ENCODE assay signal across 17 cellular contexts in the genomic region with DNA sequence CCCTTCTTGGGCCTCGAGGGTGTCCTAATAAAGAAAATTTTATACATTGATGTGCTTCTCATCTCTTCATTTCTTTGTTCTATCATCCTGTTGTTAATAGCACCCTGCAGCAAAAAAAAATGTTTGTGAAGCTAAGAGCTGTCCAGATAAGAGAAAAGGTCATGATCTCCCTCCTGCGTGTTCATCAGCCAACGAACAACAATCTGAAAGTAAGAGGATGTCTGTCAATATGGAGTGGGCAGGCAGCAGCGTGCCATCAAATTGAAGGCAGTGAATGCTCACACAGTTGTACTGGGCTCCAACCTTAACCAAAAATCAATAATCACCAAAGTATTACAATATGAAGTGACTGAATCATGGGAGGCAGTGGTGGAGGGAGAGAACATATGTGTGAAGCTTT.
DNase-seq lines count a peak whose midpoint lies in the region; ATAC-seq, FAIRE-seq and TF ChIP-seq lines count a peak whose summit lies in the region.
"Had no signal": no experiment of that assay in that cellular context is flagged by ENCODE, and none has a peak within 500 bp of the region (broad histone marks: within the 10 kb centered on the region; RNA-seq: fewer than 3 reads in every experiment).

No MANE protein-coding gene starts in this region.

- intact Hi-C loops in PC-3 (cut with micrococcal nuclease): no loop called here
- intact Hi-C loops in activated CD4-positive, alpha-beta T cell treated with anti-CD3 and anti-CD28 coated beads, Interleukin-2, amount 10 ng/mL, durations not matched to agents 24 days and 14 days (cut with micrococcal nuclease): no loop called here

- H3K27ac Mint-ChIP-seq in GM23338 (no peak overlapping the region), nephron progenitor cell (no peak overlapping the region)
- H3K27ac Mint-ChIP-seq in activated CD4-positive, alpha-beta T cell treated with anti-CD3 and anti-CD28 coated beads, Interleukin-2, amount 10 ng/mL, durations not matched to agents 24 days and 14 days: no peak overlapping the region
- H3K27ac Mint-ChIP-seq: CD4-positive, alpha-beta memory T cell had no signal

- H3K9me3 ChIP-seq in A549 (no peaks in the 10 kb centered on the region), PC-3 (ENCODE audit: low read length) (no peaks in the 10 kb centered on the region), Peyer's patch (no peaks in the 10 kb centered on the region)
- H3K9me3 ChIP-seq: BE2C had no signal

- no peaks in the 10 kb centered on the region for H3K9me3 Mint-ChIP-seq in GM23338
- no peaks in the 10 kb centered on the region for H3K9me3 Mint-ChIP-seq in activated CD4-positive, alpha-beta T cell treated with anti-CD3 and anti-CD28 coated beads, Interleukin-2, amount 10 ng/mL, durations not matched to agents 24 days and 14 days
- peaks cover 4% of the 10 kb centered on the region for H3K9me3 Mint-ChIP-seq in nephron progenitor cell

- TF ChIP-seq RAD21 in A549 (conservative IDR thresholded peaks at IDR 0.05 in 1 of 2, IDR thresholded peaks at IDR 0.05 in 1 of 2): no peak

- no peak overlapping the region for H3K9ac ChIP-seq in PC-3 (ENCODE audit: low read length)
- H3K9ac ChIP-seq: GM23248 had no signal

- 0 out of 3 replicates have a peak, but pooled peaks cover 2% of the 10 kb centered on the region for H3K4me1 ChIP-seq in A549
- no peaks in the 10 kb centered on the region for H3K4me1 ChIP-seq in GM23338 (ENCODE audit: insufficient read depth)
- no peaks in the 10 kb centered on the region; the same call in 1 of the 2 replicates for H3K4me1 ChIP-seq in PC-3 (ENCODE audit: insufficient read depth, low read length)
- H3K4me1 ChIP-seq in Peyer's patch: no peaks in the 10 kb centered on the region
- H3K4me1 ChIP-seq: BE2C had no signal

- H3K79me2 ChIP-seq in GM23338 (replicated peaks; ENCODE audit: insufficient read depth) (no peaks in the 10 kb centered on the region), PC-3 (ENCODE audit: low read length) (no peaks in the 10 kb centered on the region)

- peak; percentile 63 for FAIRE-seq in A549 (lab: Jason Lieb, UNC)
- FAIRE-seq: A204.1, HTR-8/SVneo had no signal

- H4K20me1 ChIP-seq in GM23338 (replicated peaks; ENCODE audit: insufficient read depth): no peaks in the 10 kb centered on the region
- H4K20me1 ChIP-seq in PC-3 (ENCODE audit: low read length): no peaks in the 10 kb centered on the region

- no peak for TF ChIP-seq CTCF in A549 (IDR thresholded peaks at IDR 0.05)
- no peak for TF ChIP-seq CTCF in GM23338 (conservative IDR thresholded peaks at IDR 0.05; ENCODE audit: low read depth in 2 of 2)
- TF ChIP-seq CTCF in PC-3 (conservative IDR thresholded peaks at IDR 0.05; ENCODE audit: low read depth, low read length): no peak
- TF ChIP-seq CTCF in nephron progenitor cell (IDR thresholded peaks at IDR 0.05): no peak
- TF ChIP-seq CTCF in Peyer's patch (IDR thresholded peaks at IDR 0.05): no peak

- WGBS in A549 (ENCODE audit: missing lambda C conversion rate): 34% methylated on average over 4 of the region's 4 CpGs

- TF ChIP-seq POLR2A in A549 (IDR thresholded peaks at IDR 0.05; ENCODE audit: low read length) (no peak), Peyer's patch (IDR thresholded peaks at IDR 0.05) (no peak)

- no peak for TF ChIP-seq EP300 in A549 (IDR thresholded peaks at IDR 0.05)

- ATAC-seq in A549: no peak
- no peak for ATAC-seq in GM23338
- ATAC-seq in PC-3: no peak
- ATAC-seq in left lobe of liver: peak; percentile 64

- H3K4me1 Mint-ChIP-seq in GM23338 (peaks cover 14% of the 10 kb centered on the region), nephron progenitor cell (peaks cover 6% of the 10 kb centered on the region)
- no peaks in the 10 kb centered on the region for H3K4me1 Mint-ChIP-seq in activated CD4-positive, alpha-beta T cell treated with anti-CD3 and anti-CD28 coated beads, Interleukin-2, amount 10 ng/mL, durations not matched to agents 24 days and 14 days
- H3K4me1 Mint-ChIP-seq: CD4-positive, alpha-beta memory T cell had no signal

- H3F3A ChIP-seq in GM23338 (replicated peaks; ENCODE audit: low read depth) (no peaks in the 10 kb centered on the region), PC-3 (ENCODE audit: low read length, unreplicated experiment) (no peaks in the 10 kb centered on the region)

- 0 out of 2 replicates have a peak overlapping the region, but pooled peaks have one; percentile 28 for H2AFZ ChIP-seq in GM23338
- no peak overlapping the region for H2AFZ ChIP-seq in PC-3 (ENCODE audit: low read length)
- H2AFZ ChIP-seq: GM23248 had no signal

- H3K36me3 ChIP-seq in GM23338 (ENCODE audit: insufficient read depth) (no peaks in the 10 kb centered on the region), PC-3 (ENCODE audit: low read depth, low read length) (no peaks in the 10 kb centered on the region), Peyer's patch (no peaks in the 10 kb centered on the region)
- H3K36me3 ChIP-seq: BE2C had no signal

- H3K4me2 ChIP-seq in A549: no peak overlapping the region
- no peak overlapping the region for H3K4me2 ChIP-seq in GM23338
- H3K4me2 ChIP-seq in PC-3 (ENCODE audit: low read length): no peak overlapping the region

- H3K27me3 Mint-ChIP-seq in GM23338 (ENCODE audit: insufficient read depth, low read depth, poor library complexity) (peaks cover 2% of the 10 kb centered on the region), nephron progenitor cell (ENCODE audit: low read depth, poor library complexity) (no peaks in the 10 kb centered on the region)
- no peaks in the 10 kb centered on the region for H3K27me3 Mint-ChIP-seq in activated CD4-positive, alpha-beta T cell treated with anti-CD3 and anti-CD28 coated beads, Interleukin-2, amount 10 ng/mL, durations not matched to agents 24 days and 14 days

- no peak overlapping the region for H3K27ac ChIP-seq in A549
- H3K27ac ChIP-seq in GM23338 (ENCODE audit: low read depth): no peak overlapping the region
- 0 out of 2 replicates have a peak overlapping the region, but pooled peaks have one; percentile 17 for H3K27ac ChIP-seq in PC-3 (ENCODE audit: low read length)
- H3K27ac ChIP-seq in Peyer's patch: no peak overlapping the region
- H3K27ac ChIP-seq: C4-2B, GM23248 had no signal

- CTCF ChIA-PET in A549 (lab: Yijun Ruan, JAX): interaction anchor here (4.0 kb wide), 1 partner anchor 11 kb away, joined by 26 read pairs; no protein-coding TSS in a partner anchor
- CTCF ChIA-PET in PC-3 (lab: Charles Lee): no interaction called here

- H3K4me3 Mint-ChIP-seq in GM23338: no peak overlapping the region
- H3K4me3 Mint-ChIP-seq in activated CD4-positive, alpha-beta T cell treated with anti-CD3 and anti-CD28 coated beads, Interleukin-2, amount 10 ng/mL, durations not matched to agents 24 days and 14 days: no peak overlapping the region
- H3K4me3 Mint-ChIP-seq in nephron progenitor cell: no peak overlapping the region
- H3K4me3 Mint-ChIP-seq: CD4-positive, alpha-beta memory T cell had no signal

- no peaks in the 10 kb centered on the region for H3K27me3 ChIP-seq in GM23338 (ENCODE audit: insufficient read depth)
- no peaks in the 10 kb centered on the region; the same call in 1 of the 2 replicates for H3K27me3 ChIP-seq in PC-3 (ENCODE audit: low read length)
- H3K27me3 ChIP-seq in Peyer's patch: no peaks in the 10 kb centered on the region
- H3K27me3 ChIP-seq: BE2C had no signal

- no peak for DNase-seq in A549 (ENCODE audit: low read depth in 1 of 2, low spot score in 1 of 2)
- no peak for DNase-seq in GM23338 (ENCODE audit: low spot score)
- no peak for DNase-seq in PC-3
- DNase-seq in left lobe of liver (ENCODE audit: low spot score): no peak
- DNase-seq in activated CD4-positive, alpha-beta T cell treated with anti-CD3 and anti-CD28 coated beads, Interleukin-2, amount 10 ng/mL, durations not matched to agents 24 days and 14 days: no peak
- no peak for DNase-seq in nephron progenitor cell
- DNase-seq in Peyer's patch: no peak
- DNase-seq in stimulated activated CD4-positive, alpha-beta T cell treated with anti-CD3 and anti-CD28 coated beads, Interleukin-1b, Interleukin-23, amount 100 ng/mL, for 48 hours: no peak
- DNase-seq: BE2C; CD4-positive, alpha-beta memory T cell; COR-L47; GF-D8; GM23248; H7 had no signal

- H3K4me3 ChIP-seq in A549 (no peak overlapping the region), GM23338 (no peak overlapping the region), PC-3 (ENCODE audit: low read length) (no peak overlapping the region), Peyer's patch (no peak overlapping the region)
- H3K4me3 ChIP-seq: GM23248 had no signal

- H3K9me2 ChIP-seq in GM23338 (ENCODE audit: insufficient read depth): no peaks in the 10 kb centered on the region
- H3K9me2 ChIP-seq in PC-3 (replicated peaks; ENCODE audit: low read length): no peaks in the 10 kb centered on the region

- H3K36me3 Mint-ChIP-seq in GM23338 (ENCODE audit: low read depth) (no peaks in the 10 kb centered on the region), nephron progenitor cell (ENCODE audit: low read depth) (no peaks in the 10 kb centered on the region)
- H3K36me3 Mint-ChIP-seq in activated CD4-positive, alpha-beta T cell treated with anti-CD3 and anti-CD28 coated beads, Interleukin-2, amount 10 ng/mL, durations not matched to agents 24 days and 14 days (ENCODE audit: low read depth): no peaks in the 10 kb centered on the region
- H3K36me3 Mint-ChIP-seq: CD4-positive, alpha-beta memory T cell had no signal

- POLR2A ChIA-PET in A549 (lab: Yijun Ruan, JAX) (no interaction called here), PC-3 (lab: Charles Lee; ENCODE audit: unreplicated experiment) (no interaction called here)

- BruUV-seq in PC-3 (replicated peaks; lab: Mats Ljungman, UMichigan): no TSS peak

TF ChIP-seq in A549, 52 proteins besides CTCF, POLR2A, EP300 and RAD21 (continues in another document):
- no peak for TF ChIP-seq EHF (CRISPR knock-in tag; IDR thresholded peaks at IDR 0.05)
- TF ChIP-seq CEBPB (IDR thresholded peaks at IDR 0.05): no peak

TF ChIP-seq in GM23338, 12 proteins besides CTCF, POLR2A, EP300 and RAD21 (continues in another document):
- TF ChIP-seq NANOG (IDR thresholded peaks at IDR 0.05; ENCODE audit: borderline replicate concordance) (no peak), STAT1 (IDR thresholded peaks at IDR 0.05; ENCODE audit: unreplicated experiment) (no peak)
